In the genomic region with DNA sequence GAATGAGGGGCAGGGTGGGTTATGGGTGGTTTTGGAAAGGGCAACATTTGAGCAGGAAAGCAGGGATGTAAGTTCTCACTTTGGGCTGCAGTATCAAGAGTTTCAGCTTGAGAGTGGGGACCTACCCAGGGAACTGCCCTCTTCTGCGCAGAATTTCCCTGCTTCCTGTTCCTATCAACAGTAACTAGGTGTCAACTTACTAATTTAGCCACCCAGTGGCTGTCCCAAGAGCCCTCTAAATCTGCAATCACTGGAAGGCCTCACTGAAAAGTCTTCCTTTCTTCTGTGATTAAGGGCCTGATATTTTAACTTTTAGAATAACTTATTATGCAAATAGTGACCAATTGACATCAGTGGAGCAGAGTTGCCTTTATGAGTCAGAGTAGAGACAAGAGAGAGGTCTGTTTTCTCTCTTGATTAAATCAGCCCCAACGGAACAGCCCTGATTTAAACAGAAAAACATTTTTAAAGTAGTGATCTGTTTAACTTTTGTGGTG, we compare ENCODE assay signal across 9 cellular contexts.
A peak's percentile ranks its signal among the peaks of the same experiment; 100 is the strongest.
DNase-seq lines count a peak whose midpoint lies in the region; ATAC-seq and TF ChIP-seq lines count a peak whose summit lies in the region.
"Had no signal": no experiment of that assay in that cellular context is flagged by ENCODE, and none has a peak within 500 bp of the region (broad histone marks: within the 10 kb centered on the region; RNA-seq: fewer than 3 reads in every experiment).

No MANE protein-coding gene starts in this region.

- peak; percentile 82 for ATAC-seq in HG03460 (IDR thresholded peaks at IDR 0.05; ENCODE audit: unreplicated experiment)
- peak; percentile 58 for ATAC-seq in activated naive CD8-positive, alpha-beta T cell treated with anti-CD3 and anti-CD28 coated beads, Interleukin-2, amount 50 U/mL, for 24 hours
- ATAC-seq in sciatic nerve = peak; percentile 96
- ATAC-seq: Panc1 had no signal

- TF ChIP-seq CTCF in GM20000 (IDR thresholded peaks at IDR 0.05; ENCODE audit: extremely low read depth, missing control alignments) = no peak
- TF ChIP-seq CTCF in mesothelial cell of epicardium (IDR thresholded peaks at IDR 0.05; ENCODE audit: unreplicated experiment) = no peak

- H3K27ac Mint-ChIP-seq in activated naive CD8-positive, alpha-beta T cell treated with anti-CD3 and anti-CD28 coated beads, Interleukin-2, amount 50 U/mL, for 24 hours = peak overlapping the region; percentile 62
- H3K27ac Mint-ChIP-seq in mesothelial cell of epicardium = no peak overlapping the region

- peaks cover 82% of the 10 kb centered on the region for H3K4me1 Mint-ChIP-seq in activated naive CD8-positive, alpha-beta T cell treated with anti-CD3 and anti-CD28 coated beads, Interleukin-2, amount 50 U/mL, for 24 hours
- peaks cover 20% of the 10 kb centered on the region for H3K4me1 Mint-ChIP-seq in mesothelial cell of epicardium

- no peak overlapping the region for H3K4me3 Mint-ChIP-seq in activated naive CD8-positive, alpha-beta T cell treated with anti-CD3 and anti-CD28 coated beads, Interleukin-2, amount 50 U/mL, for 24 hours
- no peak overlapping the region for H3K4me3 Mint-ChIP-seq in mesothelial cell of epicardium

- no peaks in the 10 kb centered on the region for H3K27me3 Mint-ChIP-seq in activated naive CD8-positive, alpha-beta T cell treated with anti-CD3 and anti-CD28 coated beads, Interleukin-2, amount 50 U/mL, for 24 hours
- no peaks in the 10 kb centered on the region for H3K27me3 Mint-ChIP-seq in mesothelial cell of epicardium (ENCODE audit: low read depth)

- intact Hi-C loops in sciatic nerve (cut with DNase I) = no loop called here

- DNase-seq in EL = peak; percentile 62
- DNase-seq in GM20000 (ENCODE audit: low spot score) = peak; percentile 46
- no peak for DNase-seq in activated naive CD8-positive, alpha-beta T cell treated with anti-CD3 and anti-CD28 coated beads, Interleukin-2, amount 50 U/mL, for 24 hours
- DNase-seq in sciatic nerve (ENCODE audit: low spot score) = no peak
- DNase-seq in mesothelial cell of epicardium (ENCODE audit: low spot score in 2 of 2, unreplicated experiment in 2 of 2) = no peak
- DNase-seq in SIG-M5 (lab: John Stamatoyannopoulos, UW) = no peak
- DNase-seq in NCI-H446 treated with DMSO at 0.1 percent for 48 hours (lab: John Stamatoyannopoulos, UW) = no peak

- no peaks in the 10 kb centered on the region for H3K36me3 Mint-ChIP-seq in activated naive CD8-positive, alpha-beta T cell treated with anti-CD3 and anti-CD28 coated beads, Interleukin-2, amount 50 U/mL, for 24 hours (ENCODE audit: low read depth)
- no peaks in the 10 kb centered on the region for H3K36me3 Mint-ChIP-seq in mesothelial cell of epicardium

- peaks cover 4% of the 10 kb centered on the region for H3K9me3 Mint-ChIP-seq in activated naive CD8-positive, alpha-beta T cell treated with anti-CD3 and anti-CD28 coated beads, Interleukin-2, amount 50 U/mL, for 24 hours
- peaks cover 3% of the 10 kb centered on the region for H3K9me3 Mint-ChIP-seq in mesothelial cell of epicardium

Comparison
In these comparisons a context has a peak if more than half of its experiments do, and no peak if none do; other contexts are left out.
1. DNase-seq: peak in EL (single experiment) and GM20000 (single experiment); none in activated naive CD8-positive, alpha-beta T cell treated with anti-CD3 and anti-CD28 coated beads, Interleukin-2, amount 50 U/mL, for 24 hours (single experiment), sciatic nerve (single experiment), mesothelial cell of epicardium (0 of 2), SIG-M5 (single experiment) and NCI-H446 treated with DMSO at 0.1 percent for 48 hours (single experiment).
2. Peak in every context shown above with its lines, with median percentiles within 50 percentile points of each other: ATAC-seq.